Comparison of ENCODE assay signal across 19 cellular contexts in the genomic region with DNA sequence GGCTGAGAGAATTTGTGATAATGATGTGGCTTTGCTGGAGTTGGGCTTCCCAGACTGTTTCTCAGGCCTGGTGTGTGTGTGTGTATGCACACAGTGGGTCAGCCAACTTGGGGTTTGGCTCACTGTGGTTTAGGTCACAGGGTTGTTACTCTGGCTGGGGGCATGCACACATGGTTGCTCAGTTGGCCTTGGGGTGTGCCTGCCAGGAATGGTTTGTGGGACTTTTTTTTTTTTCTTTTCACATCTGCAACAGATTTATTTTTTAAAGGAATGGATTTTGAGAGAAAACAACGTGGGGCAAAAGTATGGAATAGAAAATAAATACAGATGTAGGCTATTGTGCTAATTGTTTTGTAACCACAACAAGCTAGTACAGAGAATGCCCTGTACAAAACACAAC. TPM values are rescaled to one million over a fixed set of nuclear protein-coding genes. Genes with fewer than 3 reads are reported as not detected.
A peak's percentile ranks its signal among the peaks of the same experiment; 100 is the strongest.
DNase-seq lines count a peak whose midpoint lies in the region; ATAC-seq and TF ChIP-seq lines count a peak whose summit lies in the region.
"Had no signal": no experiment of that assay in that cellular context is flagged by ENCODE, and none has a peak within 500 bp of the region (broad histone marks: within the 10 kb centered on the region; RNA-seq: fewer than 3 reads in every experiment).

No MANE protein-coding gene starts in this region.

- DNase-seq in AG09319 (ENCODE audit: extremely low read depth, low read depth) (peak; percentile 74), EH (ENCODE audit: low read depth) (peak; percentile 13), LHCN-M2 (ENCODE audit: low read depth) (peak; percentile 18), fibroblast of peridontal ligament (ENCODE audit: extremely low read depth) (peak; percentile 85), HT-29 (ENCODE audit: low spot score) (no peak), GOT3 (lab: John Stamatoyannopoulos, UW) (no peak), GM10266 (ENCODE audit: extremely low spot score) (no peak)
- DNase-seq: 8988T; BE2C; CD4-positive, alpha-beta memory T cell; H9; KBM-7; NCI-H1105; NCI-H2029 treated with DMSO at 0.1 percent for 48 hours; NCI-H226; NCI-H524; NCI-H774 had no signal

- TF ChIP-seq CTCF in AG09319 (IDR thresholded peaks at IDR 0.05; ENCODE audit: low read depth, low read length): no peak
- TF ChIP-seq CTCF in GM10266 (IDR thresholded peaks at IDR 0.05; ENCODE audit: control insufficient read depth, insufficient read depth, low read depth, missing control alignments): no peak

- no peak for ATAC-seq in HG03378 (IDR thresholded peaks at IDR 0.05; ENCODE audit: unreplicated experiment)
- ATAC-seq: Panc1 had no signal

RNA-seq across cellular contexts. Expression of a gene that starts 25.0 kb away (rescaled TPM):
- 21.4 and 30.2 TPM in 2 replicates for total RNA-seq in LHCN-M2 (2014; rRNA removed)
- 9.5 TPM for polyA plus RNA-seq in LHCN-M2 (2012)
- total RNA-seq in HT-29 (2014; rRNA removed; shearing (Covaris generic)): 15.4 and 17.7 TPM in 2 replicates

Comparison
In these comparisons a context has a peak if more than half of its experiments do, and no peak if none do; other contexts are left out.
1. DNase-seq: peak in AG09319 (single experiment), EH (single experiment), LHCN-M2 (single experiment) and fibroblast of peridontal ligament (single experiment); none in HT-29 (single experiment), GOT3 (single experiment) and GM10266 (single experiment).